2 cellular contexts compared by ENCODE assay signal in the genomic region with DNA sequence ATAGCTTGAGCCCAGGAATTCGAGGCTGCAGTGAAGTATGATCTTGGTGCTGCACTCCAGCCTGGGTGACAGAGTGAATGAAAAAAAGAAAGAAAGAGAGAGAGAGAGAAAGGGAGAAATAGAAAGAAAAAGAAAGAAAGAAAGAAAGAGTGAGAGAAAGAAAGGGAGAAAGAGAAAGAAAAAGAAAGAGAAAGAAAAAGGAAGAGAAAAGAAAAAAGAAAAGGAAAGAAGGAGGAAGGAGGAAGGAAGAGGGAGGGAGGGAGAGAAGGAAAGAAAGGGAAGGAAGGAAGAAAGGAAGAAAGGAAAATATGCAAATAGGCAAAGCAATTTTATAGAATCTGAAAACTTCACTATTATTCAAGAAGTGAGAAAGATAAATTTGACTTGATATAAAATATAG.
TF ChIP-seq lines count a peak whose summit lies in the region.

No MANE protein-coding gene starts in this region.

TF ChIP-seq in K562, 482 proteins besides CTCF, POLR2A, EP300 and RAD21:
- TF ChIP-seq, protein P1, sequence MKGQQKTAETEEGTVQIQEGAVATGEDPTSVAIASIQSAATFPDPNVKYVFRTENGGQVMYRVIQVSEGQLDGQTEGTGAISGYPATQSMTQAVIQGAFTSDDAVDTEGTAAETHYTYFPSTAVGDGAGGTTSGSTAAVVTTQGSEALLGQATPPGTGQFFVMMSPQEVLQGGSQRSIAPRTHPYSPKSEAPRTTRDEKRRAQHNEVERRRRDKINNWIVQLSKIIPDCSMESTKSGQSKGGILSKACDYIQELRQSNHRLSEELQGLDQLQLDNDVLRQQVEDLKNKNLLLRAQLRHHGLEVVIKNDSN (CRISPR knock-in tag; IDR thresholded peaks at IDR 0.05), result no peak
- TF ChIP-seq TAF1 (IDR thresholded peaks at IDR 0.05; ENCODE audit: control insufficient read depth, extremely low read depth, insufficient read depth, low read length, severe bottlenecking), result no peak
- TF ChIP-seq, protein P2, sequence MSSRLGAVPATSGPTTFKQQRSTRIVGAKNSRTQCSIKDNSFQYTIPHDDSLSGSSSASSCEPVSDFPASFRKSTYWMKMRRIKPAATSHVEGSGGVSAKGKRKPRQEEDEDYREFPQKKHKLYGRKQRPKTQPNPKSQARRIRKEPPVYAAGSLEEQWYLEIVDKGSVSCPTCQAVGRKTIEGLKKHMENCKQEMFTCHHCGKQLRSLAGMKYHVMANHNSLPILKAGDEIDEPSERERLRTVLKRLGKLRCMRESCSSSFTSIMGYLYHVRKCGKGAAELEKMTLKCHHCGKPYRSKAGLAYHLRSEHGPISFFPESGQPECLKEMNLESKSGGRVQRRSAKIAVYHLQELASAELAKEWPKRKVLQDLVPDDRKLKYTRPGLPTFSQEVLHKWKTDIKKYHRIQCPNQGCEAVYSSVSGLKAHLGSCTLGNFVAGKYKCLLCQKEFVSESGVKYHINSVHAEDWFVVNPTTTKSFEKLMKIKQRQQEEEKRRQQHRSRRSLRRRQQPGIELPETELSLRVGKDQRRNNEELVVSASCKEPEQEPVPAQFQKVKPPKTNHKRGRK (tag; IDR thresholded peaks at IDR 0.05), result peak; percentile 85

TF ChIP-seq in HepG2, 621 proteins besides CTCF, POLR2A, EP300 and RAD21:
- TF ChIP-seq ARNTL (CRISPR knock-in tag; IDR thresholded peaks at IDR 0.05), result no peak
- TF ChIP-seq, protein P3, sequence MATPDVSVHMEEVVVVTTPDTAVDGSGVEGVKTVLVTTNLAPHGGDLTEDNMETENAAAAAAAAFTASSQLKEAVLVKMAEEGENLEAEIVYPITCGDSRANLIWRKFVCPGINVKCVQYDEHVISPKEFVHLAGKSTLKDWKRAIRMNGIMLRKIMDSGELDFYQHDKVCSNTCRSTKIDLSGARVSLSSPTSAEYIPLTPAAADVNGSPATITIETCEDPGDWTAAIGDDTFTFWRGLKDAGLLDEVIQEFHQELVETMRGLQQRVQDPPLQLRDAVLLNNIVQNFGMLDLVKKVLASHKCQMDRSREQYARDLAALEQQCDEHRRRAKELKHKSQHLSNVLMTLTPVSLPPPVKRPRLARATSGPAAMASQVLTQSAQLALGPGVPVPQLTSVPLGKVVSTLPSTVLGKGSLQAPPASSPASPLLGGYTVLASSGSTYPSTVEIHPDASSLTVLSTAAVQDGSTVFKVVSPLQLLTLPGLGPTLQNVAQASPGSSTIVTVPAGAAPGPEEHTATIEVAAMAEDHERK (CRISPR knock-in tag; IDR thresholded peaks at IDR 0.05; ENCODE audit: low read depth), result no peak
- TF ChIP-seq, protein P4, sequence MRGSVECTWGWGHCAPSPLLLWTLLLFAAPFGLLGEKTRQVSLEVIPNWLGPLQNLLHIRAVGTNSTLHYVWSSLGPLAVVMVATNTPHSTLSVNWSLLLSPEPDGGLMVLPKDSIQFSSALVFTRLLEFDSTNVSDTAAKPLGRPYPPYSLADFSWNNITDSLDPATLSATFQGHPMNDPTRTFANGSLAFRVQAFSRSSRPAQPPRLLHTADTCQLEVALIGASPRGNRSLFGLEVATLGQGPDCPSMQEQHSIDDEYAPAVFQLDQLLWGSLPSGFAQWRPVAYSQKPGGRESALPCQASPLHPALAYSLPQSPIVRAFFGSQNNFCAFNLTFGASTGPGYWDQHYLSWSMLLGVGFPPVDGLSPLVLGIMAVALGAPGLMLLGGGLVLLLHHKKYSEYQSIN (CRISPR knock-in tag; IDR thresholded peaks at IDR 0.05; ENCODE audit: borderline replicate concordance), result no peak
- TF ChIP-seq RAD51 (IDR thresholded peaks at IDR 0.05; ENCODE audit: borderline replicate concordance), result no peak
- TF ChIP-seq DR1 (CRISPR knock-in tag; IDR thresholded peaks at IDR 0.05), result no peak
- TF ChIP-seq, protein P5, sequence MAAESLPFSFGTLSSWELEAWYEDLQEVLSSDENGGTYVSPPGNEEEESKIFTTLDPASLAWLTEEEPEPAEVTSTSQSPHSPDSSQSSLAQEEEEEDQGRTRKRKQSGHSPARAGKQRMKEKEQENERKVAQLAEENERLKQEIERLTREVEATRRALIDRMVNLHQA (CRISPR knock-in tag; IDR thresholded peaks at IDR 0.05), result no peak
- no peak for TF ChIP-seq ZSCAN9 (CRISPR knock-in tag; IDR thresholded peaks at IDR 0.05; ENCODE audit: borderline replicate concordance)
- no peak for TF ChIP-seq CREB1 (IDR thresholded peaks at IDR 0.05)
- TF ChIP-seq CREB1 (CRISPR knock-in tag; IDR thresholded peaks at IDR 0.05), result no peak
- TF ChIP-seq SP4 (CRISPR knock-in tag; IDR thresholded peaks at IDR 0.05), result no peak
- TF ChIP-seq PAX8 (CRISPR knock-in tag; IDR thresholded peaks at IDR 0.05; ENCODE audit: borderline replicate concordance), result no peak
- TF ChIP-seq, protein P6, sequence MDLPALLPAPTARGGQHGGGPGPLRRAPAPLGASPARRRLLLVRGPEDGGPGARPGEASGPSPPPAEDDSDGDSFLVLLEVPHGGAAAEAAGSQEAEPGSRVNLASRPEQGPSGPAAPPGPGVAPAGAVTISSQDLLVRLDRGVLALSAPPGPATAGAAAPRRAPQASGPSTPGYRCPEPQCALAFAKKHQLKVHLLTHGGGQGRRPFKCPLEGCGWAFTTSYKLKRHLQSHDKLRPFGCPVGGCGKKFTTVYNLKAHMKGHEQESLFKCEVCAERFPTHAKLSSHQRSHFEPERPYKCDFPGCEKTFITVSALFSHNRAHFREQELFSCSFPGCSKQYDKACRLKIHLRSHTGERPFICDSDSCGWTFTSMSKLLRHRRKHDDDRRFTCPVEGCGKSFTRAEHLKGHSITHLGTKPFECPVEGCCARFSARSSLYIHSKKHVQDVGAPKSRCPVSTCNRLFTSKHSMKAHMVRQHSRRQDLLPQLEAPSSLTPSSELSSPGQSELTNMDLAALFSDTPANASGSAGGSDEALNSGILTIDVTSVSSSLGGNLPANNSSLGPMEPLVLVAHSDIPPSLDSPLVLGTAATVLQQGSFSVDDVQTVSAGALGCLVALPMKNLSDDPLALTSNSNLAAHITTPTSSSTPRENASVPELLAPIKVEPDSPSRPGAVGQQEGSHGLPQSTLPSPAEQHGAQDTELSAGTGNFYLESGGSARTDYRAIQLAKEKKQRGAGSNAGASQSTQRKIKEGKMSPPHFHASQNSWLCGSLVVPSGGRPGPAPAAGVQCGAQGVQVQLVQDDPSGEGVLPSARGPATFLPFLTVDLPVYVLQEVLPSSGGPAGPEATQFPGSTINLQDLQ (CRISPR knock-in tag; IDR thresholded peaks at IDR 0.05), result no peak
- TF ChIP-seq JARID2 (CRISPR knock-in tag; IDR thresholded peaks at IDR 0.05; ENCODE audit: insufficient replicate concordance), result no peak
- TF ChIP-seq, protein P7, sequence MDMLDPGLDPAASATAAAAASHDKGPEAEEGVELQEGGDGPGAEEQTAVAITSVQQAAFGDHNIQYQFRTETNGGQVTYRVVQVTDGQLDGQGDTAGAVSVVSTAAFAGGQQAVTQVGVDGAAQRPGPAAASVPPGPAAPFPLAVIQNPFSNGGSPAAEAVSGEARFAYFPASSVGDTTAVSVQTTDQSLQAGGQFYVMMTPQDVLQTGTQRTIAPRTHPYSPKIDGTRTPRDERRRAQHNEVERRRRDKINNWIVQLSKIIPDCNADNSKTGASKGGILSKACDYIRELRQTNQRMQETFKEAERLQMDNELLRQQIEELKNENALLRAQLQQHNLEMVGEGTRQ (IDR thresholded peaks at IDR 0.05; ENCODE audit: low read depth, low read length), result no peak
- TF ChIP-seq, protein P7 (CRISPR knock-in tag; IDR thresholded peaks at IDR 0.05; ENCODE audit: borderline replicate concordance), result no peak
- TF ChIP-seq ZNF772 (CRISPR knock-in tag; IDR thresholded peaks at IDR 0.05), result no peak
